1 cellular context compared by ENCODE assay signal in the genomic region with DNA sequence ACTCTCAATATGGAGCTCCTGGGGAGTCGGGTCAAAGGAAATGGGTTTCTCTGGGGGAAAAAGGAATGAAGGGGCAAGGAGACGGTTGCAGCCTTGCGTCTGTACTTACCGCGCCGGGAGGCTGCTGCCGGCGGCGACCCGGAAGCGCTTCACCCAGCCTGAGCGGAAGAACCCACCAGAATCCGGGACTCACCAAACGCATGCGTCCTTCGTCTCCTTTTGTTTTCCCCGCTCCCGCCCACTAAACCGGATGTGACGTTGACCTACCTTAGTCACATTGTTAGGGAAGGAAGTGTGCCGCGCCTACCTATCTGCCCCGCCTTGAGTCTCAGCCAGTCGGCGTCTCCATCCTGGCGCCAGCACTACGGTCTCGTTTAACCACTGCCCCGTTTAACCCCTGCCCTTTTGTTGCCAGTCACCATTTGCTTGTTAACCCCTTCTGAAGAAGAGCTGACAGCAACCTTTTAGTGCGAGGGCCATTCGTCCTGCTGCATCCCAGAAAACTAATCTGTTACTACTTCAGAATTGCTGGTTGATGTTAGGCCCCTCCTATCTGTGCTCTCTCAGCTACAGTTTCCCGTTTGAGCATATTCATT.
TF ChIP-seq lines count a peak whose summit lies in the region.

A gene (minus strand): TSS at position 155 of the 596 bp plus-strand sequence. CDS start 1,419 bp downstream, outside the sequence.

TF ChIP-seq in K562, 482 proteins besides CTCF, POLR2A, EP300 and RAD21 (continued from another document):
- TF ChIP-seq, protein P1, sequence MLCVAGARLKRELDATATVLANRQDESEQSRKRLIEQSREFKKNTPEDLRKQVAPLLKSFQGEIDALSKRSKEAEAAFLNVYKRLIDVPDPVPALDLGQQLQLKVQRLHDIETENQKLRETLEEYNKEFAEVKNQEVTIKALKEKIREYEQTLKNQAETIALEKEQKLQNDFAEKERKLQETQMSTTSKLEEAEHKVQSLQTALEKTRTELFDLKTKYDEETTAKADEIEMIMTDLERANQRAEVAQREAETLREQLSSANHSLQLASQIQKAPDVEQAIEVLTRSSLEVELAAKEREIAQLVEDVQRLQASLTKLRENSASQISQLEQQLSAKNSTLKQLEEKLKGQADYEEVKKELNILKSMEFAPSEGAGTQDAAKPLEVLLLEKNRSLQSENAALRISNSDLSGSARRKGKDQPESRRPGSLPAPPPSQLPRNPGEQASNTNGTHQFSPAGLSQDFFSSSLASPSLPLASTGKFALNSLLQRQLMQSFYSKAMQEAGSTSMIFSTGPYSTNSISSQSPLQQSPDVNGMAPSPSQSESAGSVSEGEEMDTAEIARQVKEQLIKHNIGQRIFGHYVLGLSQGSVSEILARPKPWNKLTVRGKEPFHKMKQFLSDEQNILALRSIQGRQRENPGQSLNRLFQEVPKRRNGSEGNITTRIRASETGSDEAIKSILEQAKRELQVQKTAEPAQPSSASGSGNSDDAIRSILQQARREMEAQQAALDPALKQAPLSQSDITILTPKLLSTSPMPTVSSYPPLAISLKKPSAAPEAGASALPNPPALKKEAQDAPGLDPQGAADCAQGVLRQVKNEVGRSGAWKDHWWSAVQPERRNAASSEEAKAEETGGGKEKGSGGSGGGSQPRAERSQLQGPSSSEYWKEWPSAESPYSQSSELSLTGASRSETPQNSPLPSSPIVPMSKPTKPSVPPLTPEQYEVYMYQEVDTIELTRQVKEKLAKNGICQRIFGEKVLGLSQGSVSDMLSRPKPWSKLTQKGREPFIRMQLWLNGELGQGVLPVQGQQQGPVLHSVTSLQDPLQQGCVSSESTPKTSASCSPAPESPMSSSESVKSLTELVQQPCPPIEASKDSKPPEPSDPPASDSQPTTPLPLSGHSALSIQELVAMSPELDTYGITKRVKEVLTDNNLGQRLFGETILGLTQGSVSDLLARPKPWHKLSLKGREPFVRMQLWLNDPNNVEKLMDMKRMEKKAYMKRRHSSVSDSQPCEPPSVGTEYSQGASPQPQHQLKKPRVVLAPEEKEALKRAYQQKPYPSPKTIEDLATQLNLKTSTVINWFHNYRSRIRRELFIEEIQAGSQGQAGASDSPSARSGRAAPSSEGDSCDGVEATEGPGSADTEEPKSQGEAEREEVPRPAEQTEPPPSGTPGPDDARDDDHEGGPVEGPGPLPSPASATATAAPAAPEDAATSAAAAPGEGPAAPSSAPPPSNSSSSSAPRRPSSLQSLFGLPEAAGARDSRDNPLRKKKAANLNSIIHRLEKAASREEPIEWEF (CRISPR knock-in tag; IDR thresholded peaks at IDR 0.05), result 0 out of 2 replicates have a peak, but pooled peaks have one; percentile 63
- TF ChIP-seq IFI16 (CRISPR knock-in tag; IDR thresholded peaks at IDR 0.05) (no peak), ARNT (IDR thresholded peaks at IDR 0.05) (peak in 1 of 2 experiments; percentile 78; a peak in 2 of 4 replicates), TEAD4 (IDR thresholded peaks at IDR 0.05; ENCODE audit: low read length) (peak; percentile 16; the same call in 1 of the 2 replicates), TEAD4 (CRISPR knock-in tag; IDR thresholded peaks at IDR 0.05; ENCODE audit: borderline replicate concordance) (no peak), POLR2AphosphoS2 (IDR thresholded peaks at IDR 0.05; ENCODE audit: low read length) (peak; percentile 57; the same call in 1 of the 2 replicates), RHOXF2B (CRISPR knock-in tag; conservative IDR thresholded peaks at IDR 0.05) (peak; percentile 90), MBD2 (IDR thresholded peaks at IDR 0.05; ENCODE audit: borderline replicate concordance, low read depth) (0 out of 2 replicates have a peak, but pooled peaks have one; percentile 41), HDAC6 (IDR thresholded peaks at IDR 0.05; ENCODE audit: low read depth, low read length) (no peak), ZNF184 (CRISPR knock-in tag; IDR thresholded peaks at IDR 0.05) (no peak), JUNB (CRISPR knock-in tag; conservative IDR thresholded peaks at IDR 0.05) (no peak)
- TF ChIP-seq, protein P2, sequence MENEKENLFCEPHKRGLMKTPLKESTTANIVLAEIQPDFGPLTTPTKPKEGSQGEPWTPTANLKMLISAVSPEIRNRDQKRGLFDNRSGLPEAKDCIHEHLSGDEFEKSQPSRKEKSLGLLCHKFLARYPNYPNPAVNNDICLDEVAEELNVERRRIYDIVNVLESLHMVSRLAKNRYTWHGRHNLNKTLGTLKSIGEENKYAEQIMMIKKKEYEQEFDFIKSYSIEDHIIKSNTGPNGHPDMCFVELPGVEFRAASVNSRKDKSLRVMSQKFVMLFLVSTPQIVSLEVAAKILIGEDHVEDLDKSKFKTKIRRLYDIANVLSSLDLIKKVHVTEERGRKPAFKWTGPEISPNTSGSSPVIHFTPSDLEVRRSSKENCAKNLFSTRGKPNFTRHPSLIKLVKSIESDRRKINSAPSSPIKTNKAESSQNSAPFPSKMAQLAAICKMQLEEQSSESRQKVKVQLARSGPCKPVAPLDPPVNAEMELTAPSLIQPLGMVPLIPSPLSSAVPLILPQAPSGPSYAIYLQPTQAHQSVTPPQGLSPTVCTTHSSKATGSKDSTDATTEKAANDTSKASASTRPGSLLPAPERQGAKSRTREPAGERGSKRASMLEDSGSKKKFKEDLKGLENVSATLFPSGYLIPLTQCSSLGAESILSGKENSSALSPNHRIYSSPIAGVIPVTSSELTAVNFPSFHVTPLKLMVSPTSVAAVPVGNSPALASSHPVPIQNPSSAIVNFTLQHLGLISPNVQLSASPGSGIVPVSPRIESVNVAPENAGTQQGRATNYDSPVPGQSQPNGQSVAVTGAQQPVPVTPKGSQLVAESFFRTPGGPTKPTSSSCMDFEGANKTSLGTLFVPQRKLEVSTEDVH (IDR thresholded peaks at IDR 0.05; ENCODE audit: low read depth, partially characterized antibody), result peak; percentile 89
- TF ChIP-seq, protein P3, sequence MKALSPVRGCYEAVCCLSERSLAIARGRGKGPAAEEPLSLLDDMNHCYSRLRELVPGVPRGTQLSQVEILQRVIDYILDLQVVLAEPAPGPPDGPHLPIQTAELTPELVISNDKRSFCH (CRISPR knock-in tag; IDR thresholded peaks at IDR 0.05), result no peak
- TF ChIP-seq, protein P3 (tag; IDR thresholded peaks at IDR 0.05), result peak; percentile 60
